Comparison of ENCODE assay signal across 9 cellular contexts in genomic region chr22:50170453-50171318, GRCh38. TPM values are rescaled to one million over a fixed set of nuclear protein-coding genes. Genes with fewer than 3 reads are reported as not detected.
A peak's percentile ranks its signal among the peaks of the same experiment; 100 is the strongest.
DNase-seq lines count a peak whose midpoint lies in the region; ATAC-seq and TF ChIP-seq lines count a peak whose summit lies in the region.
"Had no signal": no experiment of that assay in that cellular context is flagged by ENCODE, and none has a peak within 500 bp of the region (broad histone marks: within the 10 kb centered on the region; RNA-seq: fewer than 3 reads in every experiment).

Gene PANX2 (plus strand): TSS chr22:50170731. CDS start chr22:50170731, 0 bp downstream.

- H3K36me3 ChIP-seq in mesendoderm (ENCODE audit: control insufficient read depth, insufficient read depth, low read length) = no peaks in the 10 kb centered on the region
- H3K36me3 ChIP-seq in vagina = no peaks in the 10 kb centered on the region

- H3K56ac ChIP-seq in mesendoderm (ENCODE audit: low read length) = peak within 1 kb of the TSS; percentile 89

- no peak within 1 kb of the TSS for H2AK5ac ChIP-seq in mesendoderm (ENCODE audit: low read length)

- no peak for TF ChIP-seq POLR2A in vagina (IDR thresholded peaks at IDR 0.05)

- H3K4me3 ChIP-seq in mesendoderm (ENCODE audit: low read length) (peak within 1 kb of the TSS; percentile 33), vagina (peak within 1 kb of the TSS; percentile 47 to 71)

- no peak for TF ChIP-seq CTCF in vagina (IDR thresholded peaks at IDR 0.05)

- H3K4me2 ChIP-seq in mesendoderm (ENCODE audit: low read length) = peak within 1 kb of the TSS; percentile 81

- H3K9ac ChIP-seq in mesendoderm (ENCODE audit: low read length) = peak within 1 kb of the TSS; percentile 62

- H2BK120ac ChIP-seq in mesendoderm (ENCODE audit: low read depth, low read length) = no peak within 1 kb of the TSS

- H3K79me2 ChIP-seq in mesendoderm (ENCODE audit: control insufficient read depth, insufficient read depth, low read length) = no peaks in the 10 kb centered on the region

- no peaks in the 10 kb centered on the region for H3K9me3 ChIP-seq in vagina

- H3K27me3 ChIP-seq in mesendoderm (ENCODE audit: insufficient read depth, low read length, poor library complexity) (peaks cover 9% of the 10 kb centered on the region), vagina (no peaks in the 10 kb centered on the region)

- DNase-seq in Right ventricle myocardium inferior (ENCODE audit: missing footprints) = peak; percentile 73
- no peak for DNase-seq in cardiac septum (ENCODE audit: low spot score)
- peak; percentile 46 for DNase-seq in astrocyte of the hippocampus (ENCODE audit: low read depth, low spot score)
- DNase-seq in mesendoderm = no peak
- no peak for DNase-seq in vagina (ENCODE audit: extremely low spot score in 2 of 2)
- no peak for DNase-seq in stimulated activated CD4-positive, alpha-beta T cell treated with anti-CD3 and anti-CD28 coated beads, Interleukin-2, amount 100 ng/mL, for 24 hours
- DNase-seq in ureter (ENCODE audit: low spot score) = no peak
- DNase-seq: SIG-M5 had no signal

- no peak within 1 kb of the TSS for H2BK15ac ChIP-seq in mesendoderm (replicated peaks; ENCODE audit: low read depth)

- peak within 1 kb of the TSS; percentile 81 for H3K4ac ChIP-seq in mesendoderm (ENCODE audit: low read depth, low read length)

- H4K8ac ChIP-seq in mesendoderm (ENCODE audit: low read depth, low read length) = no peak within 1 kb of the TSS

- H3K4me1 ChIP-seq in mesendoderm (ENCODE audit: control insufficient read depth, low read depth, low read length) (no peaks in the 10 kb centered on the region), vagina (peaks cover 18% of the 10 kb centered on the region)

- H3K27ac ChIP-seq in mesendoderm (ENCODE audit: low read depth, low read length) = no peak within 1 kb of the TSS
- peak within 1 kb of the TSS; percentile 27 for H3K27ac ChIP-seq in vagina

- H3K79me1 ChIP-seq in mesendoderm (ENCODE audit: low read length) = no peaks in the 10 kb centered on the region

- no peak within 1 kb of the TSS for H2BK5ac ChIP-seq in mesendoderm (ENCODE audit: low read length)

- intact Hi-C loops in Right ventricle myocardium inferior (cut with DNase I) = no loop called here
- intact Hi-C loops in cardiac septum (cut with DNase I) = no loop called here
- intact Hi-C loops in vagina (cut with DNase I) = loop anchor here (5.0 kb wide), 1 partner anchor 958 kb away; no protein-coding TSS in a partner anchor

- no peak within 1 kb of the TSS for H3K23ac ChIP-seq in mesendoderm (ENCODE audit: low read length)

- peak within 1 kb of the TSS; percentile 83 for H3K18ac ChIP-seq in mesendoderm (ENCODE audit: low read length)

- no peak within 1 kb of the TSS for H4K5ac ChIP-seq in mesendoderm (ENCODE audit: low read length)

- ATAC-seq in Right ventricle myocardium inferior (no peak), GM18909 (IDR thresholded peaks at IDR 0.05; ENCODE audit: poor library complexity, unreplicated experiment) (no peak)

- no CpG with 5 or more reads among the region's 105 CpGs for WGBS in mesendoderm (ENCODE audit: extremely low coverage, insufficient coverage, low lambda C conversion rate)

RNA-seq across cellular contexts. Expression of gene PANX2, which starts in this region (rescaled TPM):
- 0.43 TPM for total RNA-seq in Right ventricle myocardium inferior
- 0.30 TPM for total RNA-seq in cardiac septum
- polyA plus RNA-seq in mesendoderm (2013, experiment 1 of 2) = 1.1 TPM
- polyA plus RNA-seq in mesendoderm (2013, experiment 2 of 2) = 1.1 TPM
- total RNA-seq in vagina = 4.2 TPM
- 1.9 TPM for total RNA-seq in ureter

Comparison
In these comparisons a context has a peak if more than half of its experiments do, and no peak if none do; other contexts are left out.
1. Peak in DNase-seq in Right ventricle myocardium inferior; RNA of the gene not detected or under 1 TPM.